In genomic region chr22:20567993-20568417, GRCh38 we compare ENCODE assay signal across 8 cellular contexts.
DNase-seq lines count a peak whose midpoint lies in the region; ATAC-seq and TF ChIP-seq lines count a peak whose summit lies in the region.

No MANE protein-coding gene starts in this region.

- DNase-seq in GM13977 (ENCODE audit: low spot score) (no peak), T-cell (no peak), foreskin keratinocyte (no peak), stomach (no peak), NCI-H1105 (lab: John Stamatoyannopoulos, UW) (no peak), erythroblast (lab: John Stamatoyannopoulos, UW) (no peak)

- CTCF ChIA-PET in T-cell (lab: Charles Lee), result interaction anchor here (0.5 to 4.8 kb wide), 5 partner anchors 8 to 530 kb away, joined by 3 to 29 read pairs (median 3); no protein-coding TSS in a partner anchor

- peaks cover 92 to 94% (median 93%) of the 10 kb centered on the region in 3 donors for H3K4me1 Mint-ChIP-seq in T-cell

- H3K4me1 ChIP-seq in foreskin keratinocyte (peaks cover 29% of the 10 kb centered on the region), stomach (peaks cover 33 to 60% (median 43%) of the 10 kb centered on the region in 4 donors)

- peak overlapping the region; percentile 2 to 86 (median 39) for H3K4me3 Mint-ChIP-seq in T-cell

- in situ Hi-C loops in GM13977 (cut with MboI; ENCODE audit: low pct_unique_long_range_greater_than_20kb, low sequenced_read_pairs, unreplicated experiment), result no loop called here

- TF ChIP-seq EP300 in stomach (IDR thresholded peaks at IDR 0.05), result no peak

- no peak overlapping the region for H3K27ac ChIP-seq in foreskin keratinocyte
- H3K27ac ChIP-seq in stomach, result peak overlapping the region in 4 of 5 donors; percentile 57 to 76 (median 68)

- H3K36me3 Mint-ChIP-seq in T-cell, result peaks cover 48% of the 10 kb centered on the region

- intact Hi-C loops in stomach (cut with DNase I; ENCODE audit: low total_unique reads), result no loop called here

- no peaks in the 10 kb centered on the region for H3K9me3 ChIP-seq in stomach

- peaks cover 71 to 94% (median 93%) of the 10 kb centered on the region in 4 donors for H3K36me3 ChIP-seq in stomach

- POLR2A ChIA-PET in T-cell (lab: Charles Lee), result interaction anchor here in 1 of 2 donors (0.5 to 1.1 kb wide), 3 partner anchors 10 to 98 kb away, joined by 3 to 6 read pairs (median 3); no protein-coding TSS in a partner anchor

- WGBS in stomach, 5 donors, result 65 to 77% (median 75%) methylated on average over 5 of the region's 5 CpGs

- H3K4me3 ChIP-seq in stomach, result no peak overlapping the region

- no peaks in the 10 kb centered on the region for H3K27me3 Mint-ChIP-seq in T-cell

- TF ChIP-seq CTCF in GM13977 (IDR thresholded peaks at IDR 0.05; ENCODE audit: extremely low read depth, insufficient read depth, missing control alignments), result peak; percentile 12
- peak; percentile 49 for TF ChIP-seq CTCF in foreskin keratinocyte (conservative IDR thresholded peaks at IDR 0.05)
- TF ChIP-seq CTCF in stomach (IDR thresholded peaks at IDR 0.05), result no peak

- no peak for TF ChIP-seq POLR2A in stomach (IDR thresholded peaks at IDR 0.05)
- TF ChIP-seq POLR2A in erythroblast (IDR thresholded peaks at IDR 0.05; ENCODE audit: low read length), result no peak

- no peaks in the 10 kb centered on the region for H3K9me3 Mint-ChIP-seq in T-cell

- ATAC-seq in T-cell (replicated peaks in 1 of 4) (no peak), foreskin keratinocyte (no peak), GM21390 (IDR thresholded peaks at IDR 0.05; ENCODE audit: unreplicated experiment) (no peak), HG03565 (IDR thresholded peaks at IDR 0.05; ENCODE audit: unreplicated experiment) (no peak)

- no peaks in the 10 kb centered on the region for H3K27me3 ChIP-seq in foreskin keratinocyte
- H3K27me3 ChIP-seq in stomach, result no peaks in the 10 kb centered on the region

- peak overlapping the region; percentile 93 to 97 for H3K27ac Mint-ChIP-seq in T-cell

Comparison
In these comparisons a context has a peak if more than half of its experiments do, and no peak if none do; other contexts are left out.
1. CTCF ChIP-seq: peak in GM13977 (single experiment) and foreskin keratinocyte (single experiment); none in stomach (0 of 7).